In genomic region chr16:89853306-89853993, GRCh38 we compare ENCODE assay signal across 20 cellular contexts. TPM values are rescaled to one million over a fixed set of nuclear protein-coding genes. Genes with fewer than 3 reads are reported as not detected.
DNase-seq lines count a peak whose midpoint lies in the region; ATAC-seq and TF ChIP-seq lines count a peak whose summit lies in the region.
"Had no signal": no experiment of that assay in that cellular context is flagged by ENCODE, and none has a peak within 500 bp of the region (broad histone marks: within the 10 kb centered on the region; RNA-seq: fewer than 3 reads in every experiment).

No MANE protein-coding gene starts in this region.

- TF ChIP-seq EP300 in stomach (IDR thresholded peaks at IDR 0.05), result no peak

- H3K4me1 Mint-ChIP-seq in nephron progenitor cell, result peaks cover 23% of the 10 kb centered on the region
- no peaks in the 10 kb centered on the region for H3K4me1 Mint-ChIP-seq in effector memory CD8-positive, alpha-beta T cell (ENCODE audit: low read depth in 2 of 2)
- H3K4me1 Mint-ChIP-seq: CD8-positive, alpha-beta memory T cell had no signal

- H3K36me3 ChIP-seq in stomach, result peaks cover 0 to 28% (median 17%) of the 10 kb centered on the region in 4 donors
- H3K36me3 ChIP-seq: BLaER1 treated with 17β-estradiol and CSF1 and Interleukin-3, amounts not matched to agents 10 nM and 100 nM; SJSA1 had no signal

- no peaks in the 10 kb centered on the region for H3K27me3 ChIP-seq in stomach
- H3K27me3 ChIP-seq: SJSA1 had no signal

- H3K27ac ChIP-seq in stomach, result peak overlapping the region in 1 of 5 donors; percentile 20
- H3K27ac ChIP-seq: BLaER1 treated with 17β-estradiol and CSF1 and Interleukin-3, amounts not matched to agents 10 nM and 100 nM; HL-60; PC-9; SJSA1 had no signal

- H3K27me3 Mint-ChIP-seq in nephron progenitor cell (ENCODE audit: low read depth, poor library complexity), result no peaks in the 10 kb centered on the region
- no peaks in the 10 kb centered on the region for H3K27me3 Mint-ChIP-seq in effector memory CD8-positive, alpha-beta T cell

- H3K4me3 Mint-ChIP-seq in nephron progenitor cell, result no peak overlapping the region
- no peak overlapping the region for H3K4me3 Mint-ChIP-seq in effector memory CD8-positive, alpha-beta T cell
- H3K4me3 Mint-ChIP-seq: HFFc6, IgD-negative memory B cell had no signal

- H3K27ac Mint-ChIP-seq in nephron progenitor cell, result peak overlapping the region; percentile 57
- no peak overlapping the region for H3K27ac Mint-ChIP-seq in effector memory CD8-positive, alpha-beta T cell
- H3K27ac Mint-ChIP-seq: CD8-positive, alpha-beta memory T cell; HFFc6; IgD-negative memory B cell had no signal

- 72 to 97% (median 77%) methylated on average over 13 to 21 of the region's 21 CpGs for WGBS in stomach, 5 donors

- intact Hi-C loops in left colon (cut with DNase I, micrococcal nuclease), result no loop called here
- intact Hi-C loops in stomach (cut with DNase I; ENCODE audit: low total_unique reads), result no loop called here

- peaks cover 0 to 5% (median 0%) of the 10 kb centered on the region in 4 donors for H3K4me1 ChIP-seq in stomach
- H3K4me1 ChIP-seq: SJSA1 had no signal

- TF ChIP-seq CTCF in nephron progenitor cell (IDR thresholded peaks at IDR 0.05) (no peak), stomach (IDR thresholded peaks at IDR 0.05) (no peak)

- peaks cover 5% of the 10 kb centered on the region for H3K36me3 Mint-ChIP-seq in nephron progenitor cell (ENCODE audit: low read depth)
- no peaks in the 10 kb centered on the region for H3K36me3 Mint-ChIP-seq in effector memory CD8-positive, alpha-beta T cell (ENCODE audit: insufficient read depth)
- H3K36me3 Mint-ChIP-seq: CD8-positive, alpha-beta memory T cell had no signal

- H3K4me3 ChIP-seq in stomach, result no peak overlapping the region
- H3K4me3 ChIP-seq: BLaER1 treated with 17β-estradiol and CSF1 and Interleukin-3, amounts not matched to agents 10 nM and 100 nM; PC-9; SJSA1 had no signal

- ATAC-seq in left colon, result peak; percentile 97
- ATAC-seq in effector memory CD8-positive, alpha-beta T cell (replicated peaks), result no peak

- no peaks in the 10 kb centered on the region for H3K9me3 ChIP-seq in stomach
- H3K9me3 ChIP-seq: BLaER1 treated with 17β-estradiol and CSF1 and Interleukin-3, amounts not matched to agents 10 nM and 100 nM; SJSA1 had no signal

- DNase-seq in HT-29 (ENCODE audit: low spot score) (peak; percentile 50), left colon (peak; percentile 78 to 82), nephron progenitor cell (no peak), stomach (peak; percentile 45), SHP77 treated with DMSO at 0.1 percent for 48 hours (lab: John Stamatoyannopoulos, UW) (no peak)
- DNase-seq in effector memory CD8-positive, alpha-beta T cell, result no peak
- DNase-seq in activated CD4-positive, CD25-positive, alpha-beta regulatory T cell treated with anti-CD3 and anti-CD28 coated beads, Interleukin-2, amount 50 U/mL, for 72 hours, result no peak
- DNase-seq: CD8-positive, alpha-beta memory T cell; DMS53; HFFc6; Karpas-422; NCI-H1436; NCI-H1930; NCI-H345; NCI-H524 treated with DMSO at 0.1 percent for 48 hours; PC-9 had no signal

- TF ChIP-seq POLR2A in stomach (IDR thresholded peaks at IDR 0.05), result no peak

- no peaks in the 10 kb centered on the region for H3K9me3 Mint-ChIP-seq in nephron progenitor cell
- no peaks in the 10 kb centered on the region for H3K9me3 Mint-ChIP-seq in effector memory CD8-positive, alpha-beta T cell
- H3K9me3 Mint-ChIP-seq: CD8-positive, alpha-beta memory T cell; HFFc6; IgD-negative memory B cell had no signal

RNA-seq across cellular contexts. Expression of gene TCF25, which starts 19.9 kb away (rescaled TPM):
- total RNA-seq in HT-29 (2014; rRNA removed; shearing (Covaris generic)), result 136 and 161 TPM in 2 replicates
- total RNA-seq in left colon, result 100 to 1,000 TPM; 152 to 210 TPM
- total RNA-seq in stomach, result 100 to 1,000 TPM; 132 to 748 (median 335) TPM
- 100 to 1,000 TPM; 124 to 276 (median 146) TPM for polyA plus RNA-seq in stomach

RNA-seq across cellular contexts. Expression of gene SPIRE2, which starts 25.2 kb away (rescaled TPM):
- total RNA-seq in HT-29 (2014; rRNA removed; shearing (Covaris generic)), result 25.2 and 30.4 TPM in 2 replicates
- 10 to 100 TPM; 70.2 to 97.7 TPM for total RNA-seq in left colon
- total RNA-seq in stomach, result 100 to 1,000 TPM in 1 of 5 donors, 10 to 100 TPM in 4; 17.3 to 230 (median 35.5) TPM
- 10 to 100 TPM in 1 of 3 donors, 1 to 10 TPM in 2; 3.9 to 26.0 (median 6.5) TPM for polyA plus RNA-seq in stomach

RNA-seq across cellular contexts. Expression of gene FANCA, which starts 37.0 kb away (rescaled TPM):
- total RNA-seq in HT-29 (2014; rRNA removed; shearing (Covaris generic)), result 92.6 and 100 TPM in 2 replicates
- total RNA-seq in left colon, result 10 to 100 TPM; 11.1 to 26.6 TPM
- 100 to 1,000 TPM in 2 of 5 donors, 10 to 100 TPM in 3; 10.7 to 276 (median 29.3) TPM for total RNA-seq in stomach
- polyA plus RNA-seq in stomach, result 10 to 100 TPM in 1 of 3 donors, 1 to 10 TPM in 2; 3.8 to 10.4 (median 6.1) TPM

Comparison
In these comparisons a context has a peak if more than half of its experiments do, and no peak if none do; other contexts are left out.
1. DNase-seq: peak in HT-29 (single experiment), left colon (2 of 2) and stomach (single experiment); none in nephron progenitor cell (single experiment), effector memory CD8-positive, alpha-beta T cell (0 of 3), activated CD4-positive, CD25-positive, alpha-beta regulatory T cell treated with anti-CD3 and anti-CD28 coated beads, Interleukin-2, amount 50 U/mL, for 72 hours (single experiment) and SHP77 treated with DMSO at 0.1 percent for 48 hours (single experiment).